10 cellular contexts compared by ENCODE assay signal in genomic region chr6:144469144-144469575, GRCh38.
DNase-seq lines count a peak whose midpoint lies in the region; ATAC-seq and TF ChIP-seq lines count a peak whose summit lies in the region.
"Had no signal": no experiment of that assay in that cellular context is flagged by ENCODE, and none has a peak within 500 bp of the region (broad histone marks: within the 10 kb centered on the region; RNA-seq: fewer than 3 reads in every experiment).

No MANE protein-coding gene starts in this region.

- H3K36me3 ChIP-seq in mucosa of descending colon (ENCODE audit: low read depth): no peaks in the 10 kb centered on the region

- no peaks in the 10 kb centered on the region for H3K9me3 ChIP-seq in mucosa of descending colon
- H3K9me3 ChIP-seq: neutrophil had no signal

- no peak for TF ChIP-seq CTCF in mucosa of descending colon (IDR thresholded peaks at IDR 0.05)

- DNase-seq in fibroblast of peridontal ligament (ENCODE audit: extremely low read depth) (peak; percentile 22), NCI-H510A treated with DMSO at 0.1 percent for 48 hours (lab: John Stamatoyannopoulos, UW) (no peak), mucosa of descending colon (no peak), NCI-H526 treated with DMSO at 0.1 percent for 48 hours (lab: John Stamatoyannopoulos, UW) (no peak), ACHN (no peak)
- DNase-seq: NCI-H1092 treated with DMSO at 0.1 percent for 48 hours had no signal

- ATAC-seq in GM18511 (IDR thresholded peaks at IDR 0.05; ENCODE audit: unreplicated experiment): peak; percentile 93
- peak; percentile 85 for ATAC-seq in GM21423 (IDR thresholded peaks at IDR 0.05; ENCODE audit: unreplicated experiment)
- peak; percentile 74 for ATAC-seq in HG03469 (IDR thresholded peaks at IDR 0.05; ENCODE audit: unreplicated experiment)
- ATAC-seq in mucosa of descending colon: no peak

- no peaks in the 10 kb centered on the region for H3K4me1 ChIP-seq in mucosa of descending colon (ENCODE audit: low read depth)

- H3K4me3 ChIP-seq in mucosa of descending colon: no peak overlapping the region

- intact Hi-C loops in mucosa of descending colon (cut with DNase I, micrococcal nuclease): no loop called here

- in situ Hi-C loops in ACHN (cut with HindIII; ENCODE audit: low pct_ligation_motif_present, low pct_unique_long_range_greater_than_20kb, low sequenced_read_pairs): no loop called here
